29 cellular contexts compared by ENCODE assay signal in genomic region chr2:1847846-1848598, GRCh38.
"Had no signal": no experiment of that assay in that cellular context is flagged by ENCODE, and none has a peak within 500 bp of the region (broad histone marks: within the 10 kb centered on the region; RNA-seq: fewer than 3 reads in every experiment).

No MANE protein-coding gene starts in this region.

- H3K27ac ChIP-seq: breast epithelium, colonic mucosa, epithelial cell of prostate, esophagus squamous epithelium, heart right ventricle, parathyroid adenoma, suprapubic skin, tibial nerve had no signal

- H3K27ac Mint-ChIP-seq: activated CD4-positive, alpha-beta memory T cell treated with anti-CD3 and anti-CD28 coated beads for 36 hours; activated CD4-positive, alpha-beta T cell treated with anti-CD3 and anti-CD28 coated beads, Interleukin-2, amount 10 ng/mL, durations not matched to agents 24 days and 14 days; activated T-cell treated with anti-CD3 and anti-CD28 coated beads, Interleukin-2, amount 50 U/mL, for 24 hours; mesothelial cell of epicardium; naive B cell; nephron progenitor cell; T-helper 17 cell had no signal

- FAIRE-seq: endometrium, keratinocyte had no signal

- H3K4me3 Mint-ChIP-seq: activated CD4-positive, alpha-beta memory T cell treated with anti-CD3 and anti-CD28 coated beads for 36 hours; activated CD4-positive, alpha-beta T cell treated with anti-CD3 and anti-CD28 coated beads, Interleukin-2, amount 10 ng/mL, durations not matched to agents 24 days and 14 days; activated T-cell treated with anti-CD3 and anti-CD28 coated beads, Interleukin-2, amount 50 U/mL, for 24 hours; mesothelial cell of epicardium; naive B cell; nephron progenitor cell; T-helper 17 cell had no signal

- ATAC-seq: heart right ventricle, right cardiac atrium, T-helper 17 cell had no signal

- H3K9me3 Mint-ChIP-seq: activated CD4-positive, alpha-beta memory T cell treated with anti-CD3 and anti-CD28 coated beads for 36 hours; activated CD4-positive, alpha-beta T cell treated with anti-CD3 and anti-CD28 coated beads, Interleukin-2, amount 10 ng/mL, durations not matched to agents 24 days and 14 days; activated T-cell treated with anti-CD3 and anti-CD28 coated beads, Interleukin-2, amount 50 U/mL, for 24 hours; mesothelial cell of epicardium; naive B cell; nephron progenitor cell had no signal

- H3K4me3 ChIP-seq: breast epithelium, colonic mucosa, esophagus squamous epithelium, heart right ventricle, suprapubic skin, tibial nerve had no signal

- H3K4me1 Mint-ChIP-seq: activated CD4-positive, alpha-beta T cell treated with anti-CD3 and anti-CD28 coated beads, Interleukin-2, amount 10 ng/mL, durations not matched to agents 24 days and 14 days; naive B cell; T-helper 17 cell had no signal

- H3K4me1 ChIP-seq: breast epithelium, colonic mucosa, esophagus squamous epithelium, heart right ventricle, parathyroid adenoma, suprapubic skin, tibial nerve had no signal

- H3K36me3 Mint-ChIP-seq: activated CD4-positive, alpha-beta memory T cell treated with anti-CD3 and anti-CD28 coated beads for 36 hours; mesothelial cell of epicardium; naive B cell had no signal

- H3K9me3 ChIP-seq: breast epithelium, colonic mucosa, esophagus squamous epithelium, heart right ventricle, suprapubic skin, tibial nerve had no signal

- H2AFZ ChIP-seq: parathyroid adenoma had no signal

- H3K27me3 ChIP-seq: colonic mucosa had no signal

- H3K36me3 ChIP-seq: breast epithelium, colonic mucosa, esophagus squamous epithelium, heart right ventricle, suprapubic skin, tibial nerve had no signal

- H3K9ac ChIP-seq: parathyroid adenoma had no signal

- H3K79me2 ChIP-seq: parathyroid adenoma had no signal

- DNase-seq: activated CD4-positive, alpha-beta memory T cell treated with anti-CD3 and anti-CD28 coated beads for 36 hours; activated CD4-positive, alpha-beta T cell treated with anti-CD3 and anti-CD28 coated beads, Interleukin-2, amount 10 ng/mL, durations not matched to agents 24 days and 14 days; activated CD4-positive, CD25-positive, alpha-beta regulatory T cell treated with anti-CD3 and anti-CD28 coated beads, Interleukin-2, amount 50 U/mL, for 72 hours; activated CD8-positive, alpha-beta memory T cell treated with anti-CD3 and anti-CD28 coated beads, Interleukin-2, amount 50 U/mL, for 4 hours; activated gamma-delta T cell treated with Interleukin-2 at 50 U/mL for 16 hours; activated naive CD4-positive, alpha-beta T cell treated with anti-CD3 and anti-CD28 coated beads, Interleukin-2, amount 50 U/mL, for 16 hours; activated T-cell treated with anti-CD3 and anti-CD28 coated beads, Interleukin-2, amount 50 U/mL, for 24 hours; amniotic stem cell; colonic mucosa; effector CD8-positive, alpha-beta T cell; esophagus squamous epithelium; foreskin melanocyte; heart right ventricle; naive B cell; nephron progenitor cell; right cardiac atrium; stimulated activated CD4-positive, alpha-beta T cell treated with anti-CD3 and anti-CD28 coated beads, Interleukin-15, amount 100 ng/mL, for 24 hours; stimulated activated CD4-positive, alpha-beta T cell treated with anti-CD3 and anti-CD28 coated beads, Interleukin-2, amount 100 ng/mL, for 24 hours; stimulated activated naive CD4-positive, alpha-beta T cell; T-helper 17 cell; T1000 had no signal
